8 cellular contexts compared by ENCODE assay signal in the genomic region with DNA sequence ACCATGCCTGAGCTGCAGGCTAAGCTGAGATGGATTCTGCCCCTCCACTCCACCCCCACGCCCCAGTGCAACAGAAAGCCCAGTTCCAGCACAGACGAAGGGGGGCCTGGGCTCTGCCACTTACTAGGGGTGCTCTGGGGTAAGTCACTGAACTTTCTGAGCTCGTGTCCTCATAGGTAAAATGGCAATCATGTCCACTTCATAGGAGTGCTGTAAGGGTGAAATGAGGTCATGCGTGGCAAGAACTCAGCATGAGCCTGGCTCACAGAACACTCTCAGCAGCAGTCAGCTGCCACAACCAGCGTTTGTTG. TPM values are rescaled to one million over a fixed set of nuclear protein-coding genes. Genes with fewer than 3 reads are reported as not detected.
DNase-seq lines count a peak whose midpoint lies in the region; ATAC-seq, FAIRE-seq and TF ChIP-seq lines count a peak whose summit lies in the region.

No MANE protein-coding gene starts in this region.

- no peak for TF ChIP-seq EP300 in H1 (IDR thresholded peaks at IDR 0.05; ENCODE audit: borderline replicate concordance in 1 of 2, low read depth in 2 of 2, low read length in 2 of 2)

- H3K27ac ChIP-seq in OCI-LY3 (ENCODE audit: low read length), result no peak overlapping the region
- no peak overlapping the region for H3K27ac ChIP-seq in H1 (ENCODE audit: low read depth, low read length)
- no peak overlapping the region for H3K27ac ChIP-seq in skeletal muscle tissue (ENCODE audit: low read depth, low read length)

- no peaks in the 10 kb centered on the region for H3K4me1 ChIP-seq in OCI-LY3 (ENCODE audit: low read length)
- peaks cover 0 to 5% (median 5%) of the 10 kb centered on the region in 4 experiments; a peak in 5 of 7 replicates for H3K4me1 ChIP-seq in H1 (replicated peaks in 1 of 4; ENCODE audit: control insufficient read depth in 3 of 4, insufficient read depth in 4 of 4, low read length in 3 of 4)
- peaks cover 14 to 17% (median 15%) of the 10 kb centered on the region in 3 donors for H3K4me1 ChIP-seq in skeletal muscle tissue (ENCODE audit: control insufficient read depth in 3 of 3, insufficient read depth in 3 of 3, low read length in 3 of 3)

- H3K23me2 ChIP-seq in H1 (ENCODE audit: low read depth, low read length), result peaks cover 3% of the 10 kb centered on the region; the same call in 1 of the 2 replicates

- DNase-seq in H1 (ENCODE audit: low read depth in 1 of 2, low spot score in 2 of 2) (no peak), NCI-H774 (lab: John Stamatoyannopoulos, UW) (no peak), inferior parietal cortex (ENCODE audit: extremely low spot score) (no peak)
- no peak for DNase-seq in stimulated activated CD4-positive, alpha-beta T cell treated with anti-CD3 and anti-CD28 coated beads, Interleukin-4, amount 100 ng/mL, for 4 hours

- no peak for TF ChIP-seq POLR2A in H1 (IDR thresholded peaks at IDR 0.05; ENCODE audit: control extremely low read depth in 1 of 2, low read depth in 2 of 2, low read length in 2 of 2)

- no peak overlapping the region for H4K8ac ChIP-seq in H1 (ENCODE audit: extremely low read depth, insufficient read depth, low read length)

- no peak overlapping the region for H3K23ac ChIP-seq in H1 (ENCODE audit: insufficient read length)

- H3K9me3 ChIP-seq in OCI-LY3 (ENCODE audit: insufficient read depth, low read length), result no peaks in the 10 kb centered on the region
- no peaks in the 10 kb centered on the region for H3K9me3 ChIP-seq in H1 (ENCODE audit: insufficient read depth in 2 of 2, low read depth in 1 of 2, low read length in 1 of 2)
- no peaks in the 10 kb centered on the region for H3K9me3 ChIP-seq in skeletal muscle tissue (ENCODE audit: control insufficient read depth in 3 of 3, low read length in 3 of 3)

- no peak for FAIRE-seq in H1 (lab: Jason Lieb, UNC)

- H2BK15ac ChIP-seq in H1 (ENCODE audit: low read length), result peak overlapping the region; percentile 83; the same call in 1 of the 2 replicates

- POLR2A ChIA-PET in H1 (lab: Charles Lee; ENCODE audit: partially characterized antibody), result interaction anchor here (1.2 to 2.8 kb wide), 2 partner anchors 9 to 75 kb away, joined by 4 to 7 read pairs; partner anchors contain the start of gene PSD2

- peak overlapping the region; percentile 96; the same call in 1 of the 2 replicates for H3K4me3 ChIP-seq in OCI-LY3 (ENCODE audit: low read length)
- peak overlapping the region in 2 of 4 experiments; percentile 70 to 82; a peak in 2 of 8 replicates for H3K4me3 ChIP-seq in H1 (ENCODE audit: extremely low read depth in 1 of 4, insufficient read depth in 2 of 4, low read depth in 3 of 4, low read length in 4 of 4)
- peak overlapping the region in 1 of 3 donors; percentile 10 for H3K4me3 ChIP-seq in skeletal muscle tissue (ENCODE audit: low read length in 3 of 3)

- ATAC-seq in GM19023 (IDR thresholded peaks at IDR 0.05; ENCODE audit: unreplicated experiment), result peak; percentile 4
- no peak for ATAC-seq in HG02885 (IDR thresholded peaks at IDR 0.05; ENCODE audit: poor library complexity, unreplicated experiment)

- H3K4ac ChIP-seq in H1 (replicated peaks; ENCODE audit: insufficient read length, low read depth, low read length), result no peak overlapping the region

- WGBS in H1 (ENCODE audit: extremely low coverage in 1 of 2, insufficient coverage in 1 of 2, insufficient read length in 1 of 2, insufficient replicate concordance in 2 of 2, low coverage in 1 of 2, low lambda C conversion rate in 2 of 2, missing lambda C conversion rate in 1 of 2), 2 experiments, result 28% methylated on average over 5 of the region's 5 CpGs; no CpG with 5 or more reads in 1 of the 2 experiments

- H3K9ac ChIP-seq in OCI-LY3 (ENCODE audit: low read length) (no peak overlapping the region), H1 (replicated peaks in 1 of 4; ENCODE audit: extremely low read depth in 1 of 4, low read depth in 3 of 4, low read length in 3 of 4) (no peak overlapping the region), skeletal muscle tissue (ENCODE audit: low read depth in 1 of 3, low read length in 3 of 3) (peak overlapping the region; percentile 83 to 91 (median 86))

- H4K91ac ChIP-seq in H1 (replicated peaks; ENCODE audit: insufficient read length, low read length), result no peak overlapping the region

- TF ChIP-seq CTCF in OCI-LY3 (IDR thresholded peaks at IDR 0.05; ENCODE audit: low read depth, low read length) (no peak), H1 (IDR thresholded peaks at IDR 0.05; ENCODE audit: control extremely low read depth in 1 of 3, insufficient read depth in 1 of 3, low read depth in 1 of 3, low read length in 3 of 3) (no peak)

- H3K14ac ChIP-seq in H1 (ENCODE audit: insufficient read length), result no peak overlapping the region

- H2BK5ac ChIP-seq in H1 (ENCODE audit: low read depth, low read length), result 0 out of 2 replicates have a peak overlapping the region, but pooled peaks have one; percentile 28

- H3K4me2 ChIP-seq in OCI-LY3 (ENCODE audit: low read length), result no peak overlapping the region
- H3K4me2 ChIP-seq in H1 (ENCODE audit: insufficient read depth in 1 of 2, low read depth in 2 of 2, low read length in 2 of 2), result peak overlapping the region; percentile 62 to 88; a peak in 2 of 4 replicates

- H2AFZ ChIP-seq in OCI-LY3 (ENCODE audit: low read depth, low read length) (no peak overlapping the region), H1 (ENCODE audit: low read length) (no peak overlapping the region)

- no peak overlapping the region for H2AK5ac ChIP-seq in H1 (ENCODE audit: low read depth, low read length)

- peak overlapping the region; percentile 61; the same call in 1 of the 2 replicates for H2BK12ac ChIP-seq in H1 (ENCODE audit: low read depth, low read length)

- H2BK20ac ChIP-seq in H1 (ENCODE audit: low read length), result 0 out of 2 replicates have a peak overlapping the region, but pooled peaks have one; percentile 80

- no peak overlapping the region for H2BK120ac ChIP-seq in H1 (replicated peaks; ENCODE audit: low read depth, low read length)

- no peaks in the 10 kb centered on the region for H3K79me2 ChIP-seq in OCI-LY3 (ENCODE audit: low read length)
- H3K79me2 ChIP-seq in H1 (ENCODE audit: control insufficient read depth in 1 of 2, insufficient read depth in 2 of 2, low read length in 2 of 2), result no peaks in the 10 kb centered on the region

- no peak for TF ChIP-seq RAD21 in H1 (IDR thresholded peaks at IDR 0.05 in 1 of 2, conservative IDR thresholded peaks at IDR 0.05 in 1 of 2; ENCODE audit: low read depth in 2 of 2, low read length in 2 of 2)

- CTCF ChIA-PET in H1 (lab: Charles Lee; ENCODE audit: partially characterized antibody), result interaction anchor here (0.6 to 10.1 kb wide), 55 partner anchors 10 to 437 kb away, joined by 3 to 276 read pairs (median 6); partner anchors contain the start of gene PSD2

- H3K27me3 ChIP-seq in OCI-LY3 (ENCODE audit: low read depth, low read length) (no peaks in the 10 kb centered on the region), H1 (replicated peaks in 1 of 4; ENCODE audit: control insufficient read depth in 3 of 4, extremely low read depth in 1 of 4, insufficient read depth in 3 of 4, low read length in 3 of 4) (peaks cover 0 to 18% (median 15%) of the 10 kb centered on the region in 4 experiments; a peak in 5 of 7 replicates), skeletal muscle tissue (ENCODE audit: control insufficient read depth in 3 of 3, insufficient read depth in 3 of 3, low read length in 3 of 3) (no peaks in the 10 kb centered on the region)

- H3K18ac ChIP-seq in H1 (ENCODE audit: extremely low read depth, low read length), result no peak overlapping the region

- no peaks in the 10 kb centered on the region for H3K79me1 ChIP-seq in H1 (ENCODE audit: low read depth, low read length)

- H3K56ac ChIP-seq in H1 (replicated peaks; ENCODE audit: insufficient read length, low read depth, low read length), result no peak overlapping the region

- H4K5ac ChIP-seq in H1 (ENCODE audit: insufficient read length, low read depth, low read length), result no peak overlapping the region

- no peaks in the 10 kb centered on the region for H3K36me3 ChIP-seq in OCI-LY3 (replicated peaks; ENCODE audit: low read depth, low read length)
- no peaks in the 10 kb centered on the region for H3K36me3 ChIP-seq in H1 (ENCODE audit: control insufficient read depth in 2 of 4, insufficient read depth in 4 of 4, low read length in 3 of 4)
- H3K36me3 ChIP-seq in skeletal muscle tissue (ENCODE audit: control insufficient read depth in 3 of 3, insufficient read depth in 3 of 3, low read length in 3 of 3), result no peaks in the 10 kb centered on the region

- H4K20me1 ChIP-seq in OCI-LY3 (ENCODE audit: insufficient read depth, low read length), result no peaks in the 10 kb centered on the region
- H4K20me1 ChIP-seq in H1 (replicated peaks in 1 of 2; ENCODE audit: control insufficient read depth in 1 of 2, insufficient read depth in 2 of 2, low read length in 2 of 2), result no peaks in the 10 kb centered on the region

TF ChIP-seq in H1, 55 proteins besides CTCF, POLR2A, EP300 and RAD21 (continues in another document):
- no peak for TF ChIP-seq SIX5 (IDR thresholded peaks at IDR 0.05; ENCODE audit: low read depth, low read length)
- no peak for TF ChIP-seq POU5F1 (IDR thresholded peaks at IDR 0.05; ENCODE audit: low read depth, low read length)
- TF ChIP-seq JUN (IDR thresholded peaks at IDR 0.05; ENCODE audit: low read depth, low read length), result no peak
- no peak for TF ChIP-seq SP4 (IDR thresholded peaks at IDR 0.05; ENCODE audit: low read length)
- TF ChIP-seq BRCA1 (IDR thresholded peaks at IDR 0.05; ENCODE audit: low read depth, low read length), result no peak
- TF ChIP-seq ZNF274 (IDR thresholded peaks at IDR 0.05; ENCODE audit: borderline replicate concordance, extremely low read depth, low read length), result no peak
- TF ChIP-seq CREB1 (IDR thresholded peaks at IDR 0.05), result no peak

RNA-seq across cellular contexts. Expression of gene PSD2, which starts 8.4 kb away (rescaled TPM):
- total RNA-seq in H1 (2021; fragmentation: NEBNext Ultra II Directional; extraction: Animal tissue kit (Norgen Biotek cat#: 25700)), result 0.06 and 0.13 TPM in 2 replicates
- polyA plus RNA-seq in H1 (2011; rRNA removed), result 0.14 and 0.25 TPM in 2 replicates
- polyA plus RNA-seq in H1 (2011; cell fraction: cytosol; rRNA removed), result 0.23 TPM
- 0.48 TPM for polyA plus RNA-seq in H1 (2011; cell fraction: nucleus; rRNA removed)
- 0.09 to 0.24 TPM (median 0.15 TPM) in 4 replicates for polyA plus RNA-seq in H1 (2012, experiment 1 of 2)
- polyA plus RNA-seq in H1 (2012, experiment 2 of 2), result 0.14 TPM
- polyA plus RNA-seq in H1 (2013, experiment 1 of 2), result 0.06 TPM
- 0.09 TPM for polyA plus RNA-seq in H1 (2013, experiment 2 of 2)
- 0.17 TPM in 1 of 2 replicates, not detected in the other for polyA minus RNA-seq in H1 (2011; rRNA and poly(A)+ RNA removed)
- polyA minus RNA-seq in H1 (2011; cell fraction: cytosol; rRNA and poly(A)+ RNA removed), result not detected
- polyA minus RNA-seq in H1 (2011; cell fraction: nucleus; rRNA and poly(A)+ RNA removed), result 0.20 TPM
- 0.52 TPM for total RNA-seq in skeletal muscle tissue

Comparison
In these comparisons a context has a peak if more than half of its experiments do, and no peak if none do; other contexts are left out.
1. H3K9ac ChIP-seq: peak in skeletal muscle tissue (3 of 3); none in OCI-LY3 (single experiment) and H1 (0 of 4).